Comparison of ENCODE assay signal across 8 cellular contexts in the genomic region with DNA sequence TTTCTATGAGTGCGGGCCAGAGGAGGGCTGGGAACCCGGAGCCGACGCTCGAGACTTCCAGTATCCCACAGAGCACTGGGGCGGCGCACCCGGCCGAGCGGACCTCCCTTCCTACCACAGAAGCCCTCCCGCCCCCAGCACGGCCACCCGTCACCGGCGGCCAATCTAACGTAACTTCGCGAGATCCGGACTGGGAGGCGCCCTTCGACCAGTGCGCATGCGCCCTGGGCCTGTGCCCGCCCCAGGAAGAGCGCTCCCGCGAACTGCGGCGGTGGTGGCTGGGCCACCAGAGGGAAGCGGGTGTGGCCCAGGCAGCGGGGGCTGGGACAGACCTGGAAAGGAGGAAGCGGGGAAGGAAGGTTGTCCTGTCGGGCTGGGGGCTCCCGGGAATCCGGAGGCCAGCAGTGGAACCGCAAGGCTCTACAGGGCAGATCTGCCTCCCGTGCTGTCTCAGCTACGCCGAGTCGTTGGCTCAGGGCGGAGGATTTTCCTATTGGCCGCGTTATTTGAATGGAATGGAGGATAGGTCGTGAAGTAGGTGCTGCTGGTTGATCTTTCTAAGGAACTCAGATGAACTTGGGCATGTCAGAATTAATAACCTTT. TPM values are rescaled to one million over a fixed set of nuclear protein-coding genes. Genes with fewer than 3 reads are reported as not detected.
DNase-seq lines count a peak whose midpoint lies in the region; ATAC-seq and TF ChIP-seq lines count a peak whose summit lies in the region.

Gene PPP1R12A (minus strand): TSS at position 77 of the 603 bp plus-strand sequence. CDS start 166 bp downstream, outside the sequence.

- no peaks in the 10 kb centered on the region for H3K27me3 Mint-ChIP-seq in activated naive CD8-positive, alpha-beta T cell treated with anti-CD3 and anti-CD28 coated beads for 36 hours
- H3K27me3 Mint-ChIP-seq in glutamatergic neuron (ENCODE audit: unreplicated experiment) (peaks cover 12% of the 10 kb centered on the region), osteocyte (ENCODE audit: unreplicated experiment) (no peaks in the 10 kb centered on the region)

- no peak for TF ChIP-seq CTCF in GM10266 (IDR thresholded peaks at IDR 0.05; ENCODE audit: control insufficient read depth, insufficient read depth, low read depth, missing control alignments)
- TF ChIP-seq CTCF in glutamatergic neuron (IDR thresholded peaks at IDR 0.05; ENCODE audit: partially characterized antibody, unreplicated experiment) = no peak
- TF ChIP-seq CTCF in osteocyte (IDR thresholded peaks at IDR 0.05) = peak; percentile 12

- peak within 1 kb of the TSS; percentile 99 for H3K27ac Mint-ChIP-seq in activated naive CD8-positive, alpha-beta T cell treated with anti-CD3 and anti-CD28 coated beads for 36 hours
- H3K27ac Mint-ChIP-seq in glutamatergic neuron (ENCODE audit: unreplicated experiment) (peak within 1 kb of the TSS; percentile 95), osteocyte (ENCODE audit: unreplicated experiment) (peak within 1 kb of the TSS; percentile 99)

- peak; percentile 85 for DNase-seq in GM10266 (ENCODE audit: extremely low spot score)
- DNase-seq in NCI-H1105 (lab: John Stamatoyannopoulos, UW) = peak; percentile 97
- DNase-seq in SKM-1 treated with dmso at 0.1 percent for 144 hours (lab: John Stamatoyannopoulos, UW; ENCODE audit: unreplicated experiment) = peak; percentile 68
- DNase-seq in activated naive CD8-positive, alpha-beta T cell treated with anti-CD3 and anti-CD28 coated beads for 36 hours = peak; percentile 96
- DNase-seq in glutamatergic neuron = peak; percentile 97
- peak; percentile 99 for DNase-seq in osteocyte (ENCODE audit: extremely low spot score, unreplicated experiment)

- no peaks in the 10 kb centered on the region for H3K9me3 ChIP-seq in thymus (ENCODE audit: control insufficient read depth)

- H3K27ac ChIP-seq in thymus (ENCODE audit: low read depth) = peak within 1 kb of the TSS; percentile 89

- peak; percentile 79 for ATAC-seq in HG02623 (IDR thresholded peaks at IDR 0.05; ENCODE audit: unreplicated experiment)

- no peaks in the 10 kb centered on the region for H3K36me3 ChIP-seq in thymus (ENCODE audit: control insufficient read depth, insufficient read depth)

- H3K27me3 ChIP-seq in thymus (ENCODE audit: control insufficient read depth, insufficient read depth) = no peaks in the 10 kb centered on the region

- WGBS in thymus = under 1% methylated on average over 44 of the region's 44 CpGs

- peaks cover 22% of the 10 kb centered on the region for H3K4me1 Mint-ChIP-seq in activated naive CD8-positive, alpha-beta T cell treated with anti-CD3 and anti-CD28 coated beads for 36 hours
- H3K4me1 Mint-ChIP-seq in glutamatergic neuron (ENCODE audit: low read depth, unreplicated experiment) = peaks cover 9% of the 10 kb centered on the region
- peaks cover 27% of the 10 kb centered on the region for H3K4me1 Mint-ChIP-seq in osteocyte (ENCODE audit: unreplicated experiment)

- H3K4me1 ChIP-seq in thymus (ENCODE audit: control insufficient read depth, insufficient read depth, low read length) = peaks cover 4% of the 10 kb centered on the region

- peak within 1 kb of the TSS; percentile 98 for H3K4me3 Mint-ChIP-seq in activated naive CD8-positive, alpha-beta T cell treated with anti-CD3 and anti-CD28 coated beads for 36 hours
- H3K4me3 Mint-ChIP-seq in glutamatergic neuron (ENCODE audit: unreplicated experiment) (peak within 1 kb of the TSS; percentile 99), osteocyte (ENCODE audit: unreplicated experiment) (peak within 1 kb of the TSS; percentile 97)

- peaks cover 1% of the 10 kb centered on the region for H3K36me3 Mint-ChIP-seq in activated naive CD8-positive, alpha-beta T cell treated with anti-CD3 and anti-CD28 coated beads for 36 hours
- H3K36me3 Mint-ChIP-seq in glutamatergic neuron (ENCODE audit: unreplicated experiment) (no peaks in the 10 kb centered on the region), osteocyte (ENCODE audit: unreplicated experiment) (peaks cover 1% of the 10 kb centered on the region)

- H3K4me3 ChIP-seq in thymus (ENCODE audit: low read length) = peak within 1 kb of the TSS; percentile 75

- H3K9me3 Mint-ChIP-seq in activated naive CD8-positive, alpha-beta T cell treated with anti-CD3 and anti-CD28 coated beads for 36 hours = no peaks in the 10 kb centered on the region
- peaks cover 13% of the 10 kb centered on the region for H3K9me3 Mint-ChIP-seq in glutamatergic neuron (ENCODE audit: unreplicated experiment)
- peaks cover 1% of the 10 kb centered on the region for H3K9me3 Mint-ChIP-seq in osteocyte (ENCODE audit: unreplicated experiment)

RNA-seq across cellular contexts. Expression of gene PPP1R12A, which starts in this region (rescaled TPM):
- total RNA-seq in activated naive CD8-positive, alpha-beta T cell treated with anti-CD3 and anti-CD28 coated beads for 36 hours = 10 to 100 TPM; 58.6 to 63.4 TPM
- total RNA-seq in glutamatergic neuron (ENCODE audit: unreplicated experiment) (56.8 TPM), osteocyte (116 and 124 TPM in 2 replicates)
- polyA plus RNA-seq in thymus = 32.1 TPM

Comparison
In these comparisons a context has a peak if more than half of its experiments do, and no peak if none do; other contexts are left out.
1. Peak in every context shown above with its lines: DNase-seq, ATAC-seq, H3K4me3 ChIP-seq and H3K27ac ChIP-seq.